ENCODE assay signal across 1 cellular context in genomic region chr12:121661353-121662105, GRCh38.
A peak's percentile ranks its signal among the peaks of the same experiment; 100 is the strongest.
TF ChIP-seq lines count a peak whose summit lies in the region.

No MANE protein-coding gene starts in this region.

TF ChIP-seq in HEK293, 187 proteins besides CTCF, POLR2A, EP300 and RAD21:
- peak; percentile 92 for TF ChIP-seq ZNF366 (tag by site-specific recombination; conservative IDR thresholded peaks at IDR 0.05)
